ENCODE assay signal across 14 cellular contexts in genomic region chr6:142187209-142187608, GRCh38. TPM values are rescaled to one million over a fixed set of nuclear protein-coding genes. Genes with fewer than 3 reads are reported as not detected.
DNase-seq lines count a peak whose midpoint lies in the region; ATAC-seq and TF ChIP-seq lines count a peak whose summit lies in the region.
"Had no signal": no experiment of that assay in that cellular context is flagged by ENCODE, and none has a peak within 500 bp of the region (broad histone marks: within the 10 kb centered on the region; RNA-seq: fewer than 3 reads in every experiment).

No MANE protein-coding gene starts in this region.

- no peaks in the 10 kb centered on the region for H3K4me1 ChIP-seq in Peyer's patch

- no peaks in the 10 kb centered on the region for H3K9me3 Mint-ChIP-seq in activated naive CD4-positive, alpha-beta T cell treated with anti-CD3 and anti-CD28 coated beads for 36 hours
- H3K9me3 Mint-ChIP-seq: activated T-cell treated with anti-CD3 and anti-CD28 coated beads, Interleukin-2, amount 50 U/mL, for 72 hours had no signal

- no peak for ATAC-seq in GM21360 (IDR thresholded peaks at IDR 0.05; ENCODE audit: unreplicated experiment)
- ATAC-seq: activated T-cell treated with anti-CD3 and anti-CD28 coated beads, Interleukin-2, amount 50 U/mL, for 72 hours had no signal

- no peaks in the 10 kb centered on the region for H3K9me3 ChIP-seq in Peyer's patch
- H3K9me3 ChIP-seq: A549 had no signal

- DNase-seq in NCI-H1417 (lab: John Stamatoyannopoulos, UW), result peak; percentile 12 to 80 (median 43)
- no peak for DNase-seq in NCI-H1417 treated with DMSO at 0.1 percent for 48 hours (lab: John Stamatoyannopoulos, UW)
- DNase-seq in NCI-H69 (lab: John Stamatoyannopoulos, UW), result peak; percentile 98
- DNase-seq in fibroblast of mammary gland (ENCODE audit: low read depth), result peak; percentile 71
- peak; percentile 11 for DNase-seq in retinal pigment epithelial cell (ENCODE audit: low read depth)
- no peak for DNase-seq in Peyer's patch
- DNase-seq in activated naive CD4-positive, alpha-beta T cell treated with anti-CD3 and anti-CD28 coated beads for 36 hours, result no peak
- DNase-seq: activated T-cell treated with anti-CD3 and anti-CD28 coated beads, Interleukin-2, amount 50 U/mL, for 72 hours; NCI-H1694 treated with DMSO at 0.1 percent for 48 hours; stimulated activated CD8-positive, alpha-beta memory T cell treated with anti-CD3 and anti-CD28 coated beads, Interleukin-4, amount 100 ng/mL, for 48 hours; T-helper 9 cell had no signal

- peaks cover 0 to 20% (median 0%) of the 10 kb centered on the region in 3 donors for H3K36me3 ChIP-seq in Peyer's patch

- peaks cover 4% of the 10 kb centered on the region for H3K4me1 Mint-ChIP-seq in activated naive CD4-positive, alpha-beta T cell treated with anti-CD3 and anti-CD28 coated beads for 36 hours (ENCODE audit: low read depth)

- CTCF ChIA-PET in activated naive CD4-positive, alpha-beta T cell treated with anti-CD3 and anti-CD28 coated beads for 36 hours (lab: Charles Lee), result interaction anchor here (1.3 kb wide), 1 partner anchor 31 kb away, joined by 3 read pairs; no protein-coding TSS in a partner anchor

- H3K27me3 ChIP-seq in Peyer's patch, result no peaks in the 10 kb centered on the region

- no peak overlapping the region for H3K4me3 ChIP-seq in fibroblast of mammary gland (ENCODE audit: control insufficient read depth, low read depth, low read length)
- H3K4me3 ChIP-seq in retinal pigment epithelial cell (ENCODE audit: low read length), result no peak overlapping the region
- no peak overlapping the region for H3K4me3 ChIP-seq in Peyer's patch
- H3K4me3 ChIP-seq: A549 had no signal

- no peak overlapping the region for H3K4me3 Mint-ChIP-seq in activated naive CD4-positive, alpha-beta T cell treated with anti-CD3 and anti-CD28 coated beads for 36 hours
- H3K4me3 Mint-ChIP-seq: activated T-cell treated with anti-CD3 and anti-CD28 coated beads, Interleukin-2, amount 50 U/mL, for 72 hours had no signal

- no peak for TF ChIP-seq CTCF in fibroblast of mammary gland (conservative IDR thresholded peaks at IDR 0.05; ENCODE audit: control insufficient read depth, insufficient read depth, low read depth, low read length)
- TF ChIP-seq CTCF in retinal pigment epithelial cell (conservative IDR thresholded peaks at IDR 0.05; ENCODE audit: low read depth, low read length), result no peak
- no peak for TF ChIP-seq CTCF in Peyer's patch (IDR thresholded peaks at IDR 0.05)

- no peaks in the 10 kb centered on the region for H3K27me3 Mint-ChIP-seq in activated naive CD4-positive, alpha-beta T cell treated with anti-CD3 and anti-CD28 coated beads for 36 hours (ENCODE audit: low read depth)

- no peak for TF ChIP-seq POLR2A in Peyer's patch (IDR thresholded peaks at IDR 0.05)

- intact Hi-C loops in activated naive CD4-positive, alpha-beta T cell treated with anti-CD3 and anti-CD28 coated beads for 36 hours (cut with micrococcal nuclease), result no loop called here

- H3K27ac ChIP-seq in Peyer's patch, result no peak overlapping the region
- H3K27ac ChIP-seq: A549 had no signal

- H3K36me3 Mint-ChIP-seq in activated naive CD4-positive, alpha-beta T cell treated with anti-CD3 and anti-CD28 coated beads for 36 hours (ENCODE audit: low read depth), result peaks cover 9% of the 10 kb centered on the region

- H3K27ac Mint-ChIP-seq in activated naive CD4-positive, alpha-beta T cell treated with anti-CD3 and anti-CD28 coated beads for 36 hours, result no peak overlapping the region
- H3K27ac Mint-ChIP-seq: activated T-cell treated with anti-CD3 and anti-CD28 coated beads, Interleukin-2, amount 50 U/mL, for 72 hours had no signal

RNA-seq across cellular contexts. Expression of gene VTA1, which starts 40.1 kb away (rescaled TPM):
- total RNA-seq in Peyer's patch, result 10 to 100 TPM; 41.3 to 60.9 (median 50.4) TPM
- 10 to 100 TPM; 54.7 to 57.3 TPM for total RNA-seq in activated naive CD4-positive, alpha-beta T cell treated with anti-CD3 and anti-CD28 coated beads for 36 hours

RNA-seq across cellular contexts. Expression of gene NMBR, which starts 40.3 kb away (rescaled TPM):
- total RNA-seq in Peyer's patch, result not detected
- not detected for total RNA-seq in activated naive CD4-positive, alpha-beta T cell treated with anti-CD3 and anti-CD28 coated beads for 36 hours
- total RNA-seq: activated T-cell treated with anti-CD3 and anti-CD28 coated beads, Interleukin-2, amount 50 U/mL, for 72 hours; dermis microvascular lymphatic vessel endothelial cell had no signal

RNA-seq across cellular contexts. Expression of gene GJE1, which starts 54.5 kb away (rescaled TPM):
- total RNA-seq in Peyer's patch, result not detected
- total RNA-seq in activated naive CD4-positive, alpha-beta T cell treated with anti-CD3 and anti-CD28 coated beads for 36 hours, result not detected
- total RNA-seq: activated T-cell treated with anti-CD3 and anti-CD28 coated beads, Interleukin-2, amount 50 U/mL, for 72 hours; dermis microvascular lymphatic vessel endothelial cell had no signal

Comparison
In these comparisons a context has a peak if more than half of its experiments do, and no peak if none do; other contexts are left out.
1. DNase-seq: peak in NCI-H1417 (3 of 3), NCI-H69 (single experiment), fibroblast of mammary gland (single experiment) and retinal pigment epithelial cell (single experiment); none in NCI-H1417 treated with DMSO at 0.1 percent for 48 hours (single experiment), Peyer's patch (0 of 3) and activated naive CD4-positive, alpha-beta T cell treated with anti-CD3 and anti-CD28 coated beads for 36 hours (single experiment).